Comparison of ENCODE assay signal across 7 cellular contexts in the genomic region with DNA sequence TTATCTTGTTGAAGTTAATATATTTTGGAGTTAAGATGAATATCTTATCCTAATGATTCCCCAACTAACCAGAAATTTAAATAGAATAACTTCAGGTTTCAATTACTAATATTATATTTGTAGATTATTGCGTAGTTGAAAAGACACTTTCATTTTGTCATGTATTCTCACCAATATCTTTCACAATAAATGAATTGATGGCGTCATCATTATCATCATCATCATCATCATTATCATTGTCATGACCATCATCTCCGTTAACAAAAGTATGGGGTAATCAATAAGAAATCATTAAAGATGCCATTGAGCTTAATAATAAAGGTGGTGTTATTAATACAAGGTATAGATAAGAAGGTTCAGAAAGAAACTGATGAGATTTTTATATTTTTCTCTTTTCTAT.
"Had no signal": no experiment of that assay in that cellular context is flagged by ENCODE, and none has a peak within 500 bp of the region (broad histone marks: within the 10 kb centered on the region; RNA-seq: fewer than 3 reads in every experiment).

No MANE protein-coding gene starts in this region.

- DNase-seq: IMR-90, KBM-7, KG1 had no signal

- H3K27ac ChIP-seq: HL-60, KMS-11 had no signal

- FAIRE-seq: HTR-8/SVneo, K562 had no signal

- H3K4me3 ChIP-seq: K562 had no signal

- H3K9ac ChIP-seq: KMS-11 had no signal

- H3K4me2 ChIP-seq: KMS-11 had no signal

- ATAC-seq: K562 had no signal
